ENCODE assay signal across 1 cellular context in genomic region chr1:211522804-211523203, GRCh38.
TF ChIP-seq lines count a peak whose summit lies in the region.

No MANE protein-coding gene starts in this region.

TF ChIP-seq in HepG2, 621 proteins besides CTCF, POLR2A, EP300 and RAD21 (continued from another document):
- no peak for TF ChIP-seq RERE (CRISPR knock-in tag; IDR thresholded peaks at IDR 0.05; ENCODE audit: low read depth)
- TF ChIP-seq HOXA7 (CRISPR knock-in tag; IDR thresholded peaks at IDR 0.05): no peak
- TF ChIP-seq RCOR2 (CRISPR knock-in tag; IDR thresholded peaks at IDR 0.05): no peak
TF ChIP-seq in HepG2: peak in this region for 7.
